In the genomic region with DNA sequence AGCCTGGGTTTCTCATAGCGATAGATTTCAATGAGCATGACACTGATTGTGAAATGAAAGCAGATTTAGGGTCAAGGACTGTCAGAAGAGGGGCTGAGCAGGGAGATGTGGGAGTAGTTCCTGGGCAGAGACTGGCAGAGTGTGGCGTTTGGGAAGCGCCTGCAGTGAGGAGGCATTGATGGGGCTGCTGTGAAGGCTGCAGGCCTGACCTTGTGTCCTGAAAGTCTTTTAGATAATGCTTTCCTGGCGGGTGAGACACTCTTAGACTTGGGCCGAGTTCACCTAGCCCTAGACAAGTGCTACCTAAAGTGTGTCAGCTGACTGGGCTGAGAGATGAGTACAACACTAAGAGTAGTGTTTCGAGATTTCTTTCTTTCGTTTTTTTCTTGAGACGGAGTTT, we compare ENCODE assay signal across 24 cellular contexts. TPM values are rescaled to one million over a fixed set of nuclear protein-coding genes. Genes with fewer than 3 reads are reported as not detected.
DNase-seq lines count a peak whose midpoint lies in the region; ATAC-seq and TF ChIP-seq lines count a peak whose summit lies in the region.
"Had no signal": no experiment of that assay in that cellular context is flagged by ENCODE, and none has a peak within 500 bp of the region (broad histone marks: within the 10 kb centered on the region; RNA-seq: fewer than 3 reads in every experiment).

No MANE protein-coding gene starts in this region.

- no peaks in the 10 kb centered on the region for H3K27me3 ChIP-seq in breast epithelium
- H3K27me3 ChIP-seq in mammary epithelial cell (ENCODE audit: insufficient read depth, low read length), result no peaks in the 10 kb centered on the region
- H3K27me3 ChIP-seq in heart left ventricle, result no peaks in the 10 kb centered on the region
- H3K27me3 ChIP-seq in upper lobe of right lung, result no peaks in the 10 kb centered on the region
- H3K27me3 ChIP-seq: dorsolateral prefrontal cortex, hepatocyte, MG63 had no signal

- 100% methylated on average over 8 of the region's 8 CpGs for WGBS in mammary epithelial cell (ENCODE audit: low coverage, missing lambda C conversion rate)
- 67 to 73% (median 68%) methylated on average over 7 to 8 of the region's 8 CpGs for WGBS in heart left ventricle, 4 donors

- TF ChIP-seq CTCF in breast epithelium (IDR thresholded peaks at IDR 0.05) (no peak), mammary epithelial cell (conservative IDR thresholded peaks at IDR 0.05 in 1 of 2, IDR thresholded peaks at IDR 0.05 in 1 of 2; ENCODE audit: extremely low read depth in 1 of 2, insufficient read depth in 1 of 2, low read depth in 1 of 2, low read length in 2 of 2) (no peak), heart left ventricle (IDR thresholded peaks at IDR 0.05) (no peak), mesothelial cell of epicardium (IDR thresholded peaks at IDR 0.05; ENCODE audit: unreplicated experiment) (no peak), upper lobe of right lung (IDR thresholded peaks at IDR 0.05) (no peak)

- H3K4me3 ChIP-seq in breast epithelium (no peak overlapping the region), mammary epithelial cell (replicated peaks in 1 of 3; ENCODE audit: insufficient read depth in 1 of 3, low read depth in 2 of 3, low read length in 3 of 3) (no peak overlapping the region), heart left ventricle (no peak overlapping the region), upper lobe of right lung (peak overlapping the region; percentile 27)
- H3K4me3 ChIP-seq: A549, dorsolateral prefrontal cortex, GM12878, hepatocyte, MG63 had no signal

- CTCF ChIA-PET in mammary epithelial cell (lab: Charles Lee; ENCODE audit: low non-redundant PET), result no interaction called here

- dilution Hi-C loops in mammary epithelial cell (cut with HindIII; ENCODE audit: low sequenced_read_pairs), result no loop called here

- no peak overlapping the region for H3K4me3 Mint-ChIP-seq in mesothelial cell of epicardium
- H3K4me3 Mint-ChIP-seq: activated naive CD4-positive, alpha-beta T cell treated with anti-CD3 and anti-CD28 coated beads, Interleukin-2, amount 10 ng/mL, durations not matched to agents 7 days and 5 days; immature natural killer cell; stimulated activated naive CD8-positive, alpha-beta T cell treated with anti-CD3 and anti-CD28 coated beads, Interleukin-15, amount 100 ng/mL, for 72 hours had no signal

- H4K20me1 ChIP-seq in mammary epithelial cell (ENCODE audit: insufficient read depth, low read length), result no peaks in the 10 kb centered on the region

- H3K4me2 ChIP-seq in mammary epithelial cell (ENCODE audit: insufficient read depth, low read depth, low read length), result no peak overlapping the region
- H3K4me2 ChIP-seq: A549, hepatocyte had no signal

- H3K4me1 Mint-ChIP-seq in mesothelial cell of epicardium, result peaks cover 20% of the 10 kb centered on the region
- H3K4me1 Mint-ChIP-seq: activated naive CD4-positive, alpha-beta T cell treated with anti-CD3 and anti-CD28 coated beads, Interleukin-2, amount 10 ng/mL, durations not matched to agents 7 days and 5 days; immature natural killer cell; stimulated activated naive CD8-positive, alpha-beta T cell treated with anti-CD3 and anti-CD28 coated beads, Interleukin-15, amount 100 ng/mL, for 72 hours had no signal

- no peak for TF ChIP-seq POLR2A in breast epithelium (IDR thresholded peaks at IDR 0.05)
- TF ChIP-seq POLR2A in heart left ventricle (IDR thresholded peaks at IDR 0.05), result no peak

- H3K9me3 Mint-ChIP-seq in mesothelial cell of epicardium, result peaks cover 4% of the 10 kb centered on the region
- H3K9me3 Mint-ChIP-seq: activated naive CD4-positive, alpha-beta T cell treated with anti-CD3 and anti-CD28 coated beads, Interleukin-2, amount 10 ng/mL, durations not matched to agents 7 days and 5 days; stimulated activated naive CD8-positive, alpha-beta T cell treated with anti-CD3 and anti-CD28 coated beads, Interleukin-15, amount 100 ng/mL, for 72 hours had no signal

- peak overlapping the region; percentile 68 for H3K27ac Mint-ChIP-seq in mesothelial cell of epicardium
- H3K27ac Mint-ChIP-seq: activated naive CD4-positive, alpha-beta T cell treated with anti-CD3 and anti-CD28 coated beads, Interleukin-2, amount 10 ng/mL, durations not matched to agents 7 days and 5 days; immature natural killer cell; stimulated activated naive CD8-positive, alpha-beta T cell treated with anti-CD3 and anti-CD28 coated beads, Interleukin-15, amount 100 ng/mL, for 72 hours had no signal

- peak in 3 of 4 donors; percentile 39 to 73 (median 63) for ATAC-seq in heart left ventricle
- ATAC-seq in upper lobe of right lung, result peak; percentile 89
- no peak for ATAC-seq in GM21529 (IDR thresholded peaks at IDR 0.05; ENCODE audit: unreplicated experiment)
- ATAC-seq in SK-N-SH treated with all-trans-retinoic acid at 6 μM for 48 hours, result no peak
- ATAC-seq: A549; GM12878; stimulated activated naive CD8-positive, alpha-beta T cell treated with anti-CD3 and anti-CD28 coated beads, Interleukin-15, amount 100 ng/mL, for 72 hours had no signal

- no peak overlapping the region for H3K9ac ChIP-seq in mammary epithelial cell (ENCODE audit: insufficient read depth, low read length)

- H3K27ac ChIP-seq in breast epithelium (peak overlapping the region; percentile 67 to 81), mammary epithelial cell (ENCODE audit: insufficient read depth, low read depth, low read length) (no peak overlapping the region), heart left ventricle (peak overlapping the region in 6 of 12 donors; percentile 5 to 57 (median 38)), upper lobe of right lung (peak overlapping the region; percentile 67)
- H3K27ac ChIP-seq: A549, dorsolateral prefrontal cortex, epithelial cell of prostate, hepatocyte had no signal

- no TSS peak for BruUV-seq in mammary epithelial cell (replicated peaks; lab: Mats Ljungman, UMichigan)

- H3K4me1 ChIP-seq in breast epithelium (no peaks in the 10 kb centered on the region), mammary epithelial cell (ENCODE audit: insufficient read depth, low read length) (no peaks in the 10 kb centered on the region), heart left ventricle (peaks cover 0 to 64% (median 16%) of the 10 kb centered on the region in 12 donors), upper lobe of right lung (peaks cover 15% of the 10 kb centered on the region)

- in situ Hi-C loops in mammary epithelial cell (cut with MboI; ENCODE audit: low sequenced_read_pairs in 2 of 2), result no loop called here

- H3K36me3 Mint-ChIP-seq in mesothelial cell of epicardium, result no peaks in the 10 kb centered on the region
- H3K36me3 Mint-ChIP-seq: activated naive CD4-positive, alpha-beta T cell treated with anti-CD3 and anti-CD28 coated beads, Interleukin-2, amount 10 ng/mL, durations not matched to agents 7 days and 5 days; immature natural killer cell had no signal

- no peaks in the 10 kb centered on the region for H3K27me3 Mint-ChIP-seq in mesothelial cell of epicardium (ENCODE audit: low read depth)
- H3K27me3 Mint-ChIP-seq: activated naive CD4-positive, alpha-beta T cell treated with anti-CD3 and anti-CD28 coated beads, Interleukin-2, amount 10 ng/mL, durations not matched to agents 7 days and 5 days; stimulated activated naive CD8-positive, alpha-beta T cell treated with anti-CD3 and anti-CD28 coated beads, Interleukin-15, amount 100 ng/mL, for 72 hours had no signal

- no peak overlapping the region for H2AFZ ChIP-seq in mammary epithelial cell (ENCODE audit: low read depth, low read length)
- H2AFZ ChIP-seq: hepatocyte had no signal

- H3K9me3 ChIP-seq in breast epithelium, result no peaks in the 10 kb centered on the region
- no peaks in the 10 kb centered on the region for H3K9me3 ChIP-seq in mammary epithelial cell (replicated peaks; ENCODE audit: insufficient read depth, low read length)
- H3K9me3 ChIP-seq in heart left ventricle, result no peaks in the 10 kb centered on the region
- H3K9me3 ChIP-seq in upper lobe of right lung, result no peaks in the 10 kb centered on the region
- H3K9me3 ChIP-seq: A549, MG63 had no signal

- H3K36me3 ChIP-seq in breast epithelium, result no peaks in the 10 kb centered on the region
- no peaks in the 10 kb centered on the region for H3K36me3 ChIP-seq in mammary epithelial cell (ENCODE audit: insufficient read depth, low read length)
- no peaks in the 10 kb centered on the region for H3K36me3 ChIP-seq in heart left ventricle
- no peaks in the 10 kb centered on the region for H3K36me3 ChIP-seq in upper lobe of right lung
- H3K36me3 ChIP-seq: MG63 had no signal

- DNase-seq in breast epithelium (ENCODE audit: low spot score in 2 of 2), result no peak
- no peak for DNase-seq in mammary epithelial cell
- DNase-seq in heart left ventricle, result no peak
- no peak for DNase-seq in mesothelial cell of epicardium (ENCODE audit: low spot score in 2 of 2, unreplicated experiment in 2 of 2)
- DNase-seq in upper lobe of right lung, result peak; percentile 67
- DNase-seq in anterior cingulate cortex (lab: John Stamatoyannopoulos, UW), result no peak
- DNase-seq: activated CD4-positive, alpha-beta T cell treated with anti-CD3 and anti-CD28 coated beads for 4 hours; activated naive CD4-positive, alpha-beta T cell treated with anti-CD3 and anti-CD28 coated beads, Interleukin-2, amount 10 ng/mL, durations not matched to agents 7 days and 5 days; activated T-cell treated with anti-CD3 and anti-CD28 coated beads, Interleukin-2, amount 50 U/mL, for 48 hours; COR-L47; DND-41; dorsolateral prefrontal cortex; immature natural killer cell; MG63; nucleus accumbens; retina; SHP77; stimulated activated naive CD8-positive, alpha-beta T cell treated with anti-CD3 and anti-CD28 coated beads, Interleukin-15, amount 100 ng/mL, for 72 hours had no signal

- peaks cover 37% of the 10 kb centered on the region for H3K79me2 ChIP-seq in mammary epithelial cell (ENCODE audit: insufficient read depth, low read length)

- intact Hi-C loops in breast epithelium (cut with DNase I; ENCODE audit: low total_unique reads) (loop anchor here (5.0 kb wide), 1 partner anchor 614 kb away; no protein-coding TSS in a partner anchor), mammary epithelial cell (cut with micrococcal nuclease) (no loop called here), heart left ventricle (cut with DNase I) (no loop called here), upper lobe of right lung (cut with DNase I) (no loop called here)

RNA-seq across cellular contexts. Expression of a gene that starts 20.7 kb away (rescaled TPM):
- total RNA-seq in breast epithelium (10 to 100 TPM; 11.4 to 17.3 (median 11.8) TPM), mammary epithelial cell (1 to 10 TPM; 3.3 to 7.8 TPM), heart left ventricle (100 to 1,000 TPM in 8 of 9 donors, 10 to 100 TPM in 1; 82.1 to 287 (median 151) TPM), mesothelial cell of epicardium (10.3 to 11.3 TPM (median 10.6 TPM) in 3 replicates), upper lobe of right lung (15.4 TPM)
- polyA plus RNA-seq in mammary epithelial cell (5.3 TPM), heart left ventricle (10 to 100 TPM; 29.2 to 29.5 TPM)
- polyA minus RNA-seq in mammary epithelial cell, result 51.2 TPM

Comparison
In these comparisons a context has a peak if more than half of its experiments do, and no peak if none do; other contexts are left out.
1. ATAC-seq: peak in heart left ventricle (3 of 4) and upper lobe of right lung (single experiment); none in GM21529 (single experiment) and SK-N-SH treated with all-trans-retinoic acid at 6 μM for 48 hours (single experiment).